Comparison of ENCODE assay signal across 9 cellular contexts in genomic region chr6:159062564-159062945, GRCh38. TPM values are rescaled to one million over a fixed set of nuclear protein-coding genes. Genes with fewer than 3 reads are reported as not detected.
DNase-seq lines count a peak whose midpoint lies in the region; ATAC-seq, FAIRE-seq and TF ChIP-seq lines count a peak whose summit lies in the region.
"Had no signal": no experiment of that assay in that cellular context is flagged by ENCODE, and none has a peak within 500 bp of the region (broad histone marks: within the 10 kb centered on the region; RNA-seq: fewer than 3 reads in every experiment).

No MANE protein-coding gene starts in this region.

- no peaks in the 10 kb centered on the region for H3K36me3 Mint-ChIP-seq in WTC11

- POLR2A ChIA-PET in WTC11 (lab: Charles Lee): no interaction called here

- DNase-seq in GM12891 (ENCODE audit: insufficient read length, low spot score): no peak
- peak in 3 of 5 experiments; percentile 27 to 95 (median 75) for DNase-seq in T-helper 2 cell
- peak; percentile 15 for DNase-seq in islet precursor cell
- DNase-seq in AG08396 (ENCODE audit: low spot score): no peak
- no peak for DNase-seq in NCI-H748 treated with DMSO at 0.1 percent for 48 hours (lab: John Stamatoyannopoulos, UW)
- DNase-seq in NCI-H524 treated with DMSO at 0.1 percent for 48 hours (lab: John Stamatoyannopoulos, UW): no peak
- DNase-seq in WTC11 (ENCODE audit: low spot score): no peak
- DNase-seq: MG63 had no signal

- TF ChIP-seq CTCF in WTC11 (IDR thresholded peaks at IDR 0.05): no peak

- peak; percentile 58 for ATAC-seq in HG02678 (IDR thresholded peaks at IDR 0.05; ENCODE audit: unreplicated experiment)
- ATAC-seq in WTC11: no peak

- FAIRE-seq in GM12891 (lab: Jason Lieb, UNC): peak; percentile 16

- H3K4me1 Mint-ChIP-seq in WTC11: no peaks in the 10 kb centered on the region

- H3K27me3 Mint-ChIP-seq in WTC11 (ENCODE audit: low read depth): peaks cover under 1% of the 10 kb centered on the region

- H3K9me3 Mint-ChIP-seq in WTC11: peaks cover 1% of the 10 kb centered on the region; the same call in 1 of the 2 replicates

- no peak overlapping the region for H3K4me3 Mint-ChIP-seq in WTC11

- CTCF ChIA-PET in WTC11 (lab: Charles Lee): no interaction called here

- no peak for TF ChIP-seq POLR2A in GM12891 (IDR thresholded peaks at IDR 0.05; ENCODE audit: low read depth, low read length)

- no peak overlapping the region for H3K27ac Mint-ChIP-seq in WTC11

TF ChIP-seq in GM12891, 5 proteins besides CTCF, POLR2A, EP300 and RAD21:
- no peak for TF ChIP-seq PAX5 (IDR thresholded peaks at IDR 0.05; ENCODE audit: insufficient read depth, low read length, severe bottlenecking)
- TF ChIP-seq SPI1 (IDR thresholded peaks at IDR 0.05; ENCODE audit: low read depth, low read length): no peak
- no peak for TF ChIP-seq TAF1 (IDR thresholded peaks at IDR 0.05; ENCODE audit: low read depth, low read length)
- no peak for TF ChIP-seq POLR2AphosphoS5 (IDR thresholded peaks at IDR 0.05; ENCODE audit: low read depth, low read length)
- no peak for TF ChIP-seq POU2F2 (IDR thresholded peaks at IDR 0.05; ENCODE audit: low read depth, low read length)
TF ChIP-seq in GM12891: peak in this region for 0.

TF ChIP-seq in WTC11, 78 proteins besides CTCF, POLR2A, EP300 and RAD21:
- TF ChIP-seq NFYB (CRISPR knock-in tag; conservative IDR thresholded peaks at IDR 0.05; ENCODE audit: low read depth) (no peak), TCF7 (CRISPR knock-in tag; IDR thresholded peaks at IDR 0.05; ENCODE audit: low read depth) (no peak), IRF1 (CRISPR knock-in tag; IDR thresholded peaks at IDR 0.05) (no peak), ATF1 (CRISPR knock-in tag; IDR thresholded peaks at IDR 0.05) (no peak), GRHL2 (CRISPR knock-in tag; IDR thresholded peaks at IDR 0.05; ENCODE audit: insufficient replicate concordance, severe bottlenecking) (no peak), JAZF1 (CRISPR knock-in tag; IDR thresholded peaks at IDR 0.05) (no peak)

RNA-seq across cellular contexts. Expression of gene TAGAP, which starts 17.8 kb away (rescaled TPM):
- polyA plus RNA-seq in GM12891 (2012; ENCODE audit: low read depth, missing spikeins): 2.6 TPM
- 0.22 to 0.27 TPM (median 0.27 TPM) in 3 replicates for total RNA-seq in WTC11 (2021)

Comparison
In these comparisons a context has a peak if more than half of its experiments do, and no peak if none do; other contexts are left out.
1. DNase-seq: peak in T-helper 2 cell (3 of 5) and islet precursor cell (single experiment); none in GM12891 (single experiment), AG08396 (single experiment), NCI-H748 treated with DMSO at 0.1 percent for 48 hours (single experiment), NCI-H524 treated with DMSO at 0.1 percent for 48 hours (single experiment) and WTC11 (single experiment).